24 cellular contexts compared by ENCODE assay signal in genomic region chr22:40425082-40425481, GRCh38. TPM values are rescaled to one million over a fixed set of nuclear protein-coding genes. Genes with fewer than 3 reads are reported as not detected.
DNase-seq lines count a peak whose midpoint lies in the region; ATAC-seq and TF ChIP-seq lines count a peak whose summit lies in the region.
"Had no signal": no experiment of that assay in that cellular context is flagged by ENCODE, and none has a peak within 500 bp of the region (broad histone marks: within the 10 kb centered on the region; RNA-seq: fewer than 3 reads in every experiment).

No MANE protein-coding gene starts in this region.

- no peak for TF ChIP-seq CTCF in chondrocyte (IDR thresholded peaks at IDR 0.05)

- WGBS in mesenchymal stem cell: 98% methylated on average over 5 of the region's 5 CpGs

- peaks cover 29% of the 10 kb centered on the region for H3K4me1 ChIP-seq in Karpas-422 (ENCODE audit: low read length)
- peaks cover 46 to 65% (median 51%) of the 10 kb centered on the region in 3 donors for H3K4me1 ChIP-seq in skeletal muscle tissue (ENCODE audit: control insufficient read depth in 3 of 3, insufficient read depth in 3 of 3, low read length in 3 of 3)
- H3K4me1 ChIP-seq in mesenchymal stem cell (ENCODE audit: control insufficient read depth, insufficient read depth, low read depth, low read length): peaks cover 2% of the 10 kb centered on the region
- H3K4me1 ChIP-seq: BE2C, pancreas, uterus had no signal

- H3K27ac ChIP-seq in Karpas-422 (ENCODE audit: low read length) (peak overlapping the region; percentile 35), skeletal muscle tissue (ENCODE audit: low read depth, low read length) (peak overlapping the region; percentile 61), mesenchymal stem cell (ENCODE audit: low read length, poor library complexity, severe bottlenecking) (no peak overlapping the region)
- H3K27ac ChIP-seq: pancreas, PC-9, uterus, VCaP had no signal

- no peak overlapping the region for H4K8ac ChIP-seq in mesenchymal stem cell (ENCODE audit: low read length)

- ATAC-seq in GM19467 (IDR thresholded peaks at IDR 0.05; ENCODE audit: unreplicated experiment) (no peak), HG03354 (IDR thresholded peaks at IDR 0.05; ENCODE audit: poor library complexity, severe bottlenecking, unreplicated experiment) (no peak)
- ATAC-seq: pancreas, sciatic nerve, T-cell had no signal

- no peak overlapping the region for H3K9ac ChIP-seq in Karpas-422 (ENCODE audit: low read length)
- H3K9ac ChIP-seq in skeletal muscle tissue (ENCODE audit: low read depth in 1 of 3, low read length in 3 of 3): peak overlapping the region in 1 of 3 donors; percentile 3
- H3K9ac ChIP-seq in mesenchymal stem cell (ENCODE audit: low read length): no peak overlapping the region

- H2BK120ac ChIP-seq in mesenchymal stem cell (ENCODE audit: low read depth, low read length): no peak overlapping the region

- peaks cover 12% of the 10 kb centered on the region; the same call in 1 of the 2 replicates for H3K36me3 ChIP-seq in Karpas-422 (ENCODE audit: insufficient read depth, low read length)
- peaks cover 66 to 83% (median 74%) of the 10 kb centered on the region in 3 donors for H3K36me3 ChIP-seq in skeletal muscle tissue (ENCODE audit: control insufficient read depth in 3 of 3, insufficient read depth in 3 of 3, low read length in 3 of 3)
- peaks cover 89 to 96% of the 10 kb centered on the region in 2 experiments for H3K36me3 ChIP-seq in mesenchymal stem cell (ENCODE audit: control insufficient read depth in 1 of 2, insufficient read depth in 2 of 2, low read depth in 1 of 2, low read length in 2 of 2)
- H3K36me3 ChIP-seq: uterus had no signal

- peaks cover 66% of the 10 kb centered on the region for H3K36me3 Mint-ChIP-seq in activated naive CD4-positive, alpha-beta T cell treated with anti-CD3 and anti-CD28 coated beads, Interleukin-2, amount 10 ng/mL, durations not matched to agents 7 days and 5 days
- H3K36me3 Mint-ChIP-seq in chondrocyte (ENCODE audit: low read depth): peaks cover 42% of the 10 kb centered on the region

- peaks cover 68% of the 10 kb centered on the region for H3K79me1 ChIP-seq in mesenchymal stem cell (replicated peaks; ENCODE audit: low read length, poor library complexity, severe bottlenecking)

- H4K20me1 ChIP-seq in Karpas-422 (ENCODE audit: insufficient read depth, low read depth, low read length): no peaks in the 10 kb centered on the region

- H2BK15ac ChIP-seq in mesenchymal stem cell (ENCODE audit: low read depth, poor library complexity, severe bottlenecking): no peak overlapping the region

- H3K4me3 ChIP-seq in Karpas-422 (ENCODE audit: low read length): no peak overlapping the region
- no peak overlapping the region for H3K4me3 ChIP-seq in skeletal muscle tissue (ENCODE audit: low read length in 3 of 3)
- no peak overlapping the region for H3K4me3 ChIP-seq in mesenchymal stem cell (ENCODE audit: insufficient read depth in 1 of 2, low read depth in 1 of 2, low read length in 2 of 2)
- H3K4me3 ChIP-seq: pancreas, PC-9, uterus had no signal

- peak overlapping the region; percentile 38 for H3K27ac Mint-ChIP-seq in activated naive CD4-positive, alpha-beta T cell treated with anti-CD3 and anti-CD28 coated beads, Interleukin-2, amount 10 ng/mL, durations not matched to agents 7 days and 5 days
- H3K27ac Mint-ChIP-seq in chondrocyte (ENCODE audit: unreplicated experiment): peak overlapping the region; percentile 41
- H3K27ac Mint-ChIP-seq: HFFc6, memory B cell had no signal

- H3K9me3 ChIP-seq in Karpas-422 (ENCODE audit: low read length): no peaks in the 10 kb centered on the region
- no peaks in the 10 kb centered on the region for H3K9me3 ChIP-seq in skeletal muscle tissue (ENCODE audit: control insufficient read depth in 3 of 3, low read length in 3 of 3)
- no peaks in the 10 kb centered on the region for H3K9me3 ChIP-seq in mesenchymal stem cell (ENCODE audit: control insufficient read depth, low read length)
- H3K9me3 ChIP-seq: BE2C, pancreas, uterus had no signal

- no peak overlapping the region for H3K4ac ChIP-seq in mesenchymal stem cell (ENCODE audit: low read depth in 1 of 2, low read length in 2 of 2)

- no peak for DNase-seq in activated naive CD4-positive, alpha-beta T cell treated with anti-CD3 and anti-CD28 coated beads, Interleukin-2, amount 10 ng/mL, durations not matched to agents 7 days and 5 days
- no peak for DNase-seq in activated naive CD4-positive, alpha-beta T cell treated with Interleukin-2 at 50 U/mL for 16 hours
- DNase-seq in Karpas-422 (no peak), chondrocyte (ENCODE audit: low spot score) (no peak), mesenchymal stem cell (no peak)
- DNase-seq: activated CD4-positive, alpha-beta T cell treated with anti-CD3 and anti-CD28 coated beads, Interleukin-2, amount 10 ng/mL, durations not matched to agents 7 days and 5 days; activated CD8-positive, alpha-beta memory T cell treated with anti-CD3 and anti-CD28 coated beads, Interleukin-2, amount 50 U/mL, for 48 hours; EL; HFFc6; kidney; NCI-H2081; NCI-H446; pancreas; T-cell; uterus had no signal

- no peak overlapping the region for H4K91ac ChIP-seq in mesenchymal stem cell (ENCODE audit: low read length)

- H3K4me1 Mint-ChIP-seq in activated naive CD4-positive, alpha-beta T cell treated with anti-CD3 and anti-CD28 coated beads, Interleukin-2, amount 10 ng/mL, durations not matched to agents 7 days and 5 days: peaks cover 5% of the 10 kb centered on the region
- H3K4me1 Mint-ChIP-seq in chondrocyte (ENCODE audit: low read depth): peaks cover 6% of the 10 kb centered on the region

- no peak overlapping the region for H3K18ac ChIP-seq in mesenchymal stem cell (ENCODE audit: low read depth in 1 of 2, low read length in 2 of 2)

- H3K27me3 Mint-ChIP-seq in activated naive CD4-positive, alpha-beta T cell treated with anti-CD3 and anti-CD28 coated beads, Interleukin-2, amount 10 ng/mL, durations not matched to agents 7 days and 5 days: no peaks in the 10 kb centered on the region
- no peaks in the 10 kb centered on the region for H3K27me3 Mint-ChIP-seq in chondrocyte (ENCODE audit: low read depth)
- H3K27me3 Mint-ChIP-seq: activated CD4-positive, alpha-beta T cell treated with anti-CD3 and anti-CD28 coated beads, Interleukin-2, amount 10 ng/mL, durations not matched to agents 7 days and 5 days; activated naive CD4-positive, alpha-beta T cell treated with anti-CD3 and anti-CD28 coated beads, Interleukin-2, amount 50 U/mL, for 24 hours; memory B cell; T-cell had no signal

- no peak overlapping the region for H3K23ac ChIP-seq in mesenchymal stem cell (ENCODE audit: low read length in 2 of 2)

- CTCF ChIA-PET in activated naive CD4-positive, alpha-beta T cell treated with anti-CD3 and anti-CD28 coated beads, Interleukin-2, amount 10 ng/mL, durations not matched to agents 7 days and 5 days (lab: Charles Lee): interaction anchor here (5.2 kb wide), 1 partner anchor 12 kb away, joined by 24 read pairs; no protein-coding TSS in a partner anchor

- H2BK12ac ChIP-seq in mesenchymal stem cell (ENCODE audit: low read length in 2 of 2): no peak overlapping the region

- H3K4me2 ChIP-seq in Karpas-422 (ENCODE audit: low read depth, low read length, poor library complexity, severe bottlenecking): no peak overlapping the region
- no peak overlapping the region for H3K4me2 ChIP-seq in mesenchymal stem cell (ENCODE audit: low read length, poor library complexity, severe bottlenecking)
- H3K4me2 ChIP-seq: PC-9 had no signal

- no peak overlapping the region for H2AK5ac ChIP-seq in mesenchymal stem cell (ENCODE audit: low read length, severe bottlenecking)

- peaks cover 25% of the 10 kb centered on the region for H3K79me2 ChIP-seq in Karpas-422 (ENCODE audit: low read length)

- H3K14ac ChIP-seq in mesenchymal stem cell (ENCODE audit: low read length in 2 of 2): no peak overlapping the region

- H3K9me3 Mint-ChIP-seq in activated naive CD4-positive, alpha-beta T cell treated with anti-CD3 and anti-CD28 coated beads, Interleukin-2, amount 10 ng/mL, durations not matched to agents 7 days and 5 days: no peaks in the 10 kb centered on the region
- no peaks in the 10 kb centered on the region for H3K9me3 Mint-ChIP-seq in chondrocyte (ENCODE audit: low read depth)
- H3K9me3 Mint-ChIP-seq: activated CD4-positive, alpha-beta T cell treated with anti-CD3 and anti-CD28 coated beads, Interleukin-2, amount 10 ng/mL, durations not matched to agents 7 days and 5 days; activated naive CD4-positive, alpha-beta T cell treated with anti-CD3 and anti-CD28 coated beads, Interleukin-2, amount 50 U/mL, for 24 hours; HFFc6; memory B cell; T-cell had no signal

- H3K9me2 ChIP-seq in Karpas-422 (replicated peaks; ENCODE audit: insufficient read depth, low read length): no peaks in the 10 kb centered on the region

- no peaks in the 10 kb centered on the region for H3K27me3 ChIP-seq in Karpas-422 (ENCODE audit: low read length)
- no peaks in the 10 kb centered on the region for H3K27me3 ChIP-seq in skeletal muscle tissue (ENCODE audit: control insufficient read depth in 3 of 3, insufficient read depth in 3 of 3, low read length in 3 of 3)
- no peaks in the 10 kb centered on the region for H3K27me3 ChIP-seq in mesenchymal stem cell (ENCODE audit: control insufficient read depth in 1 of 2, insufficient read depth in 1 of 2, low read length in 2 of 2)
- H3K27me3 ChIP-seq: BE2C, pancreas, uterus had no signal

- no peak overlapping the region for H2BK5ac ChIP-seq in mesenchymal stem cell (ENCODE audit: low read depth, low read length, poor library complexity, severe bottlenecking)

- no peak overlapping the region for H2AFZ ChIP-seq in Karpas-422 (ENCODE audit: low read length)
- no peak overlapping the region for H2AFZ ChIP-seq in mesenchymal stem cell (ENCODE audit: low read depth, low read length)
- H2AFZ ChIP-seq: PC-9 had no signal

- H3K4me3 Mint-ChIP-seq in activated naive CD4-positive, alpha-beta T cell treated with anti-CD3 and anti-CD28 coated beads, Interleukin-2, amount 10 ng/mL, durations not matched to agents 7 days and 5 days: no peak overlapping the region
- no peak overlapping the region for H3K4me3 Mint-ChIP-seq in chondrocyte (ENCODE audit: unreplicated experiment)
- H3K4me3 Mint-ChIP-seq: activated CD4-positive, alpha-beta T cell treated with anti-CD3 and anti-CD28 coated beads, Interleukin-2, amount 10 ng/mL, durations not matched to agents 7 days and 5 days; activated naive CD4-positive, alpha-beta T cell treated with anti-CD3 and anti-CD28 coated beads, Interleukin-2, amount 50 U/mL, for 24 hours; HFFc6; memory B cell; T-cell had no signal

RNA-seq across cellular contexts. Expression of gene SGSM3, which starts 54.7 kb away (rescaled TPM):
- total RNA-seq in Karpas-422 (2014; rRNA removed; shearing (Covaris generic); ENCODE audit: low replicate concordance): 108 and 251 TPM in 2 replicates
- total RNA-seq in chondrocyte: 59.5 to 80.3 TPM (median 66.7 TPM) in 3 replicates
- 29.7 TPM for total RNA-seq in skeletal muscle tissue
- 38.5 TPM for polyA plus RNA-seq in mesenchymal stem cell (2013, experiment 1 of 2)
- polyA plus RNA-seq in mesenchymal stem cell (2013, experiment 2 of 2): 36.6 TPM
